Comparison of ENCODE assay signal across 15 cellular contexts in the genomic region with DNA sequence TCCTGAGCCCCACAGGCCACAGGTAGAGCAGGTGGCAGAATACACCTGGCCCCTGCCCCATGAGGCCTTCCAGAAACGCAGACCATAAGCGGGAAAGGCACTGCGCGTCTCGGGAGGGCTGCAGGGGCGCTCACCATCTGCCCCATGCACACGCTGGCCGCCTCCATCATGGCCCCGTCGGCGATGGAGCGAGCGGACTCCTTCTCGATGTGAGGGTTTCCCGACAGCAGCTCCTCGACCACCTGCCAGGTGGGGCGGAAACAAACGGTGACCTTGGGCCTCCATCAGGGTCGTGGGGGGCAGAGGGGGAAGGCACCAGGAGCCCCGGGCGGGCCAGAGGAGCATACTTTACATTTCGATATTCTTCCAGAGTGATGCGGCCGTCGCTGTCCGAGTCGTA. TPM values are rescaled to one million over a fixed set of nuclear protein-coding genes. Genes with fewer than 3 reads are reported as not detected.
DNase-seq lines count a peak whose midpoint lies in the region; ATAC-seq and TF ChIP-seq lines count a peak whose summit lies in the region.
"Had no signal": no experiment of that assay in that cellular context is flagged by ENCODE, and none has a peak within 500 bp of the region (broad histone marks: within the 10 kb centered on the region; RNA-seq: fewer than 3 reads in every experiment).

No MANE protein-coding gene starts in this region.

- H3K36me3 ChIP-seq in heart left ventricle (peaks cover 0 to 9% (median 0%) of the 10 kb centered on the region in 9 donors), neutrophil (peaks cover 28% of the 10 kb centered on the region)

- POLR2A ChIA-PET in activated CD4-positive, alpha-beta T cell treated with anti-CD3 and anti-CD28 coated beads for 36 hours (lab: Charles Lee) = no interaction called here

- peak overlapping the region; percentile 78 for H3K27ac Mint-ChIP-seq in dendritic cell treated with granulocyte-macrophage colony-stimulating factor and Interleukin-4, amounts not matched to agents 40 ng/mL and 50 ng/mL, for 4 days
- no peak overlapping the region for H3K27ac Mint-ChIP-seq in activated CD4-positive, alpha-beta T cell treated with anti-CD3 and anti-CD28 coated beads for 36 hours
- H3K27ac Mint-ChIP-seq: CD8-positive, alpha-beta T cell had no signal

- H3K4me1 Mint-ChIP-seq in dendritic cell treated with granulocyte-macrophage colony-stimulating factor and Interleukin-4, amounts not matched to agents 40 ng/mL and 50 ng/mL, for 4 days (ENCODE audit: low read depth) = peaks cover 22% of the 10 kb centered on the region
- no peaks in the 10 kb centered on the region for H3K4me1 Mint-ChIP-seq in activated CD4-positive, alpha-beta T cell treated with anti-CD3 and anti-CD28 coated beads for 36 hours

- H3K27me3 ChIP-seq in heart left ventricle (no peaks in the 10 kb centered on the region), HL-60 (ENCODE audit: insufficient read depth, poor library complexity, severe bottlenecking) (no peaks in the 10 kb centered on the region), neutrophil (no peaks in the 10 kb centered on the region)

- H3K4me1 ChIP-seq in heart left ventricle = peaks cover 5 to 80% (median 48%) of the 10 kb centered on the region in 12 donors
- H3K4me1 ChIP-seq in neutrophil (ENCODE audit: control insufficient read depth in 1 of 2, insufficient read depth in 1 of 2, low read depth in 1 of 2, low read length in 1 of 2) = peaks cover 20 to 22% of the 10 kb centered on the region in 2 experiments

- H3K27ac ChIP-seq in heart left ventricle (peak overlapping the region in 10 of 12 donors; percentile 28 to 97 (median 68)), HL-60 (replicated peaks) (peak overlapping the region; percentile 75), neutrophil (peak overlapping the region; percentile 35)
- H3K27ac ChIP-seq: GM23248 had no signal

- H3K36me3 Mint-ChIP-seq in dendritic cell treated with granulocyte-macrophage colony-stimulating factor and Interleukin-4, amounts not matched to agents 40 ng/mL and 50 ng/mL, for 4 days (ENCODE audit: low read depth) = peaks cover 6% of the 10 kb centered on the region
- no peaks in the 10 kb centered on the region for H3K36me3 Mint-ChIP-seq in activated CD4-positive, alpha-beta T cell treated with anti-CD3 and anti-CD28 coated beads for 36 hours (ENCODE audit: low read depth)
- H3K36me3 Mint-ChIP-seq: CD8-positive, alpha-beta T cell had no signal

- H3K4me3 ChIP-seq in heart left ventricle = no peak overlapping the region
- no peak overlapping the region for H3K4me3 ChIP-seq in HL-60 (replicated peaks; ENCODE audit: insufficient read depth, low read length)
- H3K4me3 ChIP-seq in neutrophil (ENCODE audit: low read depth in 1 of 2, low read length in 1 of 2) = no peak overlapping the region
- H3K4me3 ChIP-seq: GM23248 had no signal

- no peaks in the 10 kb centered on the region for H3K9me3 Mint-ChIP-seq in dendritic cell treated with granulocyte-macrophage colony-stimulating factor and Interleukin-4, amounts not matched to agents 40 ng/mL and 50 ng/mL, for 4 days
- H3K9me3 Mint-ChIP-seq in activated CD4-positive, alpha-beta T cell treated with anti-CD3 and anti-CD28 coated beads for 36 hours (ENCODE audit: low read depth) = no peaks in the 10 kb centered on the region
- H3K9me3 Mint-ChIP-seq: CD8-positive, alpha-beta T cell had no signal

- H3K27me3 Mint-ChIP-seq in dendritic cell treated with granulocyte-macrophage colony-stimulating factor and Interleukin-4, amounts not matched to agents 40 ng/mL and 50 ng/mL, for 4 days = no peaks in the 10 kb centered on the region
- no peaks in the 10 kb centered on the region for H3K27me3 Mint-ChIP-seq in activated CD4-positive, alpha-beta T cell treated with anti-CD3 and anti-CD28 coated beads for 36 hours

- DNase-seq in heart left ventricle = no peak
- no peak for DNase-seq in left cardiac atrium
- DNase-seq in HL-60 (ENCODE audit: low read depth in 1 of 2, low spot score in 1 of 2) = no peak
- DNase-seq in activated CD4-positive, alpha-beta T cell treated with anti-CD3 and anti-CD28 coated beads, Interleukin-2, amount 50 U/mL, for 48 hours = no peak
- no peak for DNase-seq in NCI-H146 (lab: John Stamatoyannopoulos, UW)
- DNase-seq in activated CD4-positive, alpha-beta T cell treated with anti-CD3 and anti-CD28 coated beads for 36 hours = no peak
- DNase-seq: CD8-positive, alpha-beta T cell; GM23248; KG1; NCI-H2029; SHP77 treated with DMSO at 0.1 percent for 48 hours had no signal

- no peak overlapping the region for H3K4me3 Mint-ChIP-seq in dendritic cell treated with granulocyte-macrophage colony-stimulating factor and Interleukin-4, amounts not matched to agents 40 ng/mL and 50 ng/mL, for 4 days
- H3K4me3 Mint-ChIP-seq in activated CD4-positive, alpha-beta T cell treated with anti-CD3 and anti-CD28 coated beads for 36 hours = no peak overlapping the region
- H3K4me3 Mint-ChIP-seq: CD8-positive, alpha-beta T cell had no signal

- WGBS in heart left ventricle, 4 donors = 89 to 96% (median 90%) methylated on average over 12 to 27 of the region's 27 CpGs

- TF ChIP-seq CTCF in heart left ventricle (IDR thresholded peaks at IDR 0.05) (no peak), HL-60 (IDR thresholded peaks at IDR 0.05; ENCODE audit: insufficient read depth, low read length) (no peak), neutrophil (IDR thresholded peaks at IDR 0.05) (no peak)

- no peak for TF ChIP-seq POLR2A in heart left ventricle (IDR thresholded peaks at IDR 0.05)

- CTCF ChIA-PET in activated CD4-positive, alpha-beta T cell treated with anti-CD3 and anti-CD28 coated beads for 36 hours (lab: Charles Lee) = no interaction called here

- intact Hi-C loops in heart left ventricle (cut with DNase I) = loop anchor here in 3 of 10 donors (5.0 kb wide), 1 partner anchor 51 kb away; a partner anchor contains a TSS
- intact Hi-C loops in left cardiac atrium (cut with DNase I) = no loop called here
- intact Hi-C loops in dendritic cell treated with granulocyte-macrophage colony-stimulating factor and Interleukin-4, amounts not matched to agents 40 ng/mL and 50 ng/mL, for 4 days (cut with micrococcal nuclease) = no loop called here
- intact Hi-C loops in activated CD4-positive, alpha-beta T cell treated with anti-CD3 and anti-CD28 coated beads for 36 hours (cut with DNase I, micrococcal nuclease) = no loop called here

- ATAC-seq in heart left ventricle = no peak
- ATAC-seq in left cardiac atrium = no peak
- ATAC-seq in activated CD4-positive, alpha-beta T cell treated with anti-CD3 and anti-CD28 coated beads for 36 hours = no peak
- ATAC-seq: CD8-positive, alpha-beta T cell had no signal

- H3K9me3 ChIP-seq in heart left ventricle = no peaks in the 10 kb centered on the region
- H3K9me3 ChIP-seq in neutrophil = no peaks in the 10 kb centered on the region
- H3K9me3 ChIP-seq: SK-N-SH had no signal

RNA-seq across cellular contexts. Expression of a gene that starts 52.8 kb away (rescaled TPM):
- total RNA-seq in heart left ventricle (10 to 100 TPM; 25.2 to 94.1 (median 72.2) TPM), left cardiac atrium (10 to 100 TPM; 35.1 to 41.2 TPM)
- polyA plus RNA-seq in heart left ventricle = 10 to 100 TPM; 40.5 to 88.8 TPM
- 10 to 100 TPM; 28.9 to 30.2 TPM for total RNA-seq in activated CD4-positive, alpha-beta T cell treated with anti-CD3 and anti-CD28 coated beads for 36 hours
- total RNA-seq: GM23248, M059J had no signal
